In the genomic region with DNA sequence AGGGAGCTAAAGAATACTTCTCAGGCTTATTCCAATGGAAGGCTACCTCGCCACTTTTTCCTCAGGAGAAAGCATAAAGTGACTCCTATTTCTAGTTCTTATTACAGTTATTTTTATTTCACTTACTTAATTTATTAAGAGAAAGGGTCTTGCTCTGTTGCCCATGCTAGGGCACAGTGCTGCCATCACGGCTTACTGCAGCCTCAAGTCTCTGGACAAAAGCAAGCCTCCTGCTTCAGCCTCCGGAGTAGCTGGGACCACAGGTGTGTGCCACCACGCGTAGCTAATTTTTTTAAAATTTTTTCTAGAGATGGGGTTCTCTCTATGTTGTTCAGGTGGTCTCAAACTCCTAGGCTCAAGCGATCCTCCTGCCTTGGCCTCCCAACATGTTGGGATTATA, we compare ENCODE assay signal across 22 cellular contexts. TPM values are rescaled to one million over a fixed set of nuclear protein-coding genes. Genes with fewer than 3 reads are reported as not detected.
DNase-seq lines count a peak whose midpoint lies in the region; ATAC-seq, FAIRE-seq and TF ChIP-seq lines count a peak whose summit lies in the region.
"Had no signal": no experiment of that assay in that cellular context is flagged by ENCODE, and none has a peak within 500 bp of the region (broad histone marks: within the 10 kb centered on the region; RNA-seq: fewer than 3 reads in every experiment).

No MANE protein-coding gene starts in this region.

- no peaks in the 10 kb centered on the region for H3K27me3 Mint-ChIP-seq in activated CD8-positive, alpha-beta T cell treated with anti-CD3 and anti-CD28 coated beads for 36 hours
- H3K27me3 Mint-ChIP-seq in activated CD8-positive, alpha-beta T cell treated with anti-CD3 and anti-CD28 coated beads, Interleukin-2, amount 10 ng/mL, durations not matched to agents 7 days and 5 days (ENCODE audit: low read depth), result no peaks in the 10 kb centered on the region
- H3K27me3 Mint-ChIP-seq: CD4-positive, alpha-beta memory T cell had no signal

- no peak for TF ChIP-seq CTCF in activated CD8-positive, alpha-beta T cell treated with anti-CD3 and anti-CD28 coated beads for 36 hours (IDR thresholded peaks at IDR 0.05)
- TF ChIP-seq CTCF in K562 (IDR thresholded peaks at IDR 0.05 in 2 of 3, conservative IDR thresholded peaks at IDR 0.05 in 1 of 3; ENCODE audit: insufficient read depth in 2 of 3, low read depth in 1 of 3, low read length in 3 of 3), result no peak
- TF ChIP-seq CTCF in RWPE1 (conservative IDR thresholded peaks at IDR 0.05; ENCODE audit: low read depth), result no peak

- H2AFZ ChIP-seq in Karpas-422 (ENCODE audit: low read length) (no peak overlapping the region), K562 (ENCODE audit: low read depth, low read length) (0 out of 2 replicates have a peak overlapping the region, but pooled peaks have one; percentile 30)

- no TSS peak for BruUV-seq in K562 (replicated peaks; lab: Mats Ljungman, UMichigan)

- TF ChIP-seq POLR2A in K562 (conservative IDR thresholded peaks at IDR 0.05), result no peak

- H3K4me2 ChIP-seq in Karpas-422 (ENCODE audit: low read depth, low read length, poor library complexity, severe bottlenecking) (peak overlapping the region; percentile 68), K562 (ENCODE audit: insufficient read depth, low read length) (no peak overlapping the region)

- H3K27ac Mint-ChIP-seq in activated CD8-positive, alpha-beta T cell treated with anti-CD3 and anti-CD28 coated beads for 36 hours, result peak overlapping the region; percentile 89
- no peak overlapping the region for H3K27ac Mint-ChIP-seq in activated CD8-positive, alpha-beta T cell treated with anti-CD3 and anti-CD28 coated beads, Interleukin-2, amount 10 ng/mL, durations not matched to agents 7 days and 5 days

- peaks cover 2% of the 10 kb centered on the region for H3K9me3 Mint-ChIP-seq in activated CD8-positive, alpha-beta T cell treated with anti-CD3 and anti-CD28 coated beads for 36 hours
- peaks cover 3% of the 10 kb centered on the region for H3K9me3 Mint-ChIP-seq in activated CD8-positive, alpha-beta T cell treated with anti-CD3 and anti-CD28 coated beads, Interleukin-2, amount 10 ng/mL, durations not matched to agents 7 days and 5 days (ENCODE audit: insufficient read depth)

- peaks cover 69% of the 10 kb centered on the region for H3K4me1 ChIP-seq in Karpas-422 (ENCODE audit: low read length)
- H3K4me1 ChIP-seq in K562 (replicated peaks in 1 of 2; ENCODE audit: control insufficient read depth in 2 of 2, insufficient read depth in 2 of 2, low read length in 2 of 2), result no peaks in the 10 kb centered on the region
- H3K4me1 ChIP-seq in thymus (ENCODE audit: control insufficient read depth, insufficient read depth, low read length), result peaks cover 44% of the 10 kb centered on the region

- no peaks in the 10 kb centered on the region for H3K9me2 ChIP-seq in Karpas-422 (replicated peaks; ENCODE audit: insufficient read depth, low read length)

- H3K27ac ChIP-seq in Karpas-422 (ENCODE audit: low read length), result peak overlapping the region; percentile 100
- H3K27ac ChIP-seq in K562 (ENCODE audit: extremely low read depth, low read depth, low read length), result no peak overlapping the region
- peak overlapping the region; percentile 46 for H3K27ac ChIP-seq in thymus (ENCODE audit: low read depth)
- H3K27ac ChIP-seq in RWPE1, result no peak overlapping the region
- H3K27ac ChIP-seq: HL-60, SK-N-MC had no signal

- H3K9me3 ChIP-seq in Karpas-422 (ENCODE audit: low read length), result peaks cover 8% of the 10 kb centered on the region
- H3K9me3 ChIP-seq in K562 (replicated peaks; ENCODE audit: control insufficient read depth, insufficient read depth, low read depth, low read length), result peaks cover 4% of the 10 kb centered on the region
- H3K9me3 ChIP-seq in thymus (ENCODE audit: control insufficient read depth), result peaks cover 2% of the 10 kb centered on the region

- 61% methylated on average over 6 of the region's 6 CpGs for WGBS in K562 (ENCODE audit: insufficient coverage, low coverage, missing lambda C conversion rate)
- WGBS in thymus, result 96% methylated on average over 6 of the region's 6 CpGs

- H3K27me3 ChIP-seq in Karpas-422 (ENCODE audit: low read length) (no peaks in the 10 kb centered on the region), K562 (ENCODE audit: control insufficient read depth in 2 of 2, insufficient read depth in 2 of 2, low read length in 2 of 2) (no peaks in the 10 kb centered on the region), thymus (ENCODE audit: control insufficient read depth, insufficient read depth) (no peaks in the 10 kb centered on the region)

- no peak for DNase-seq in activated CD8-positive, alpha-beta T cell treated with anti-CD3 and anti-CD28 coated beads for 36 hours
- no peak for DNase-seq in activated CD8-positive, alpha-beta T cell treated with anti-CD3 and anti-CD28 coated beads, Interleukin-2, amount 10 ng/mL, durations not matched to agents 7 days and 5 days
- DNase-seq in Karpas-422 (peak; percentile 56), K562 (ENCODE audit: extremely low read depth in 1 of 4, low spot score in 3 of 4) (no peak), RWPE1 (ENCODE audit: low spot score) (no peak), putamen (ENCODE audit: low spot score) (no peak), HPDE6-E6E7 (ENCODE audit: extremely low spot score) (no peak)
- DNase-seq: AML-193; Calu3; CD4-positive, alpha-beta memory T cell; IMR-90; NCI-H1092 treated with DMSO at 0.1 percent for 48 hours; NCI-H146; NCI-H2029 treated with DMSO at 0.1 percent for 48 hours; NCI-H2171 treated with DMSO at 0.1 percent for 48 hours; NCI-H446; SHP77 had no signal

- CTCF ChIA-PET in activated CD8-positive, alpha-beta T cell treated with anti-CD3 and anti-CD28 coated beads for 36 hours (lab: Charles Lee), result interaction anchor here (0.7 to 1.4 kb wide), 2 partner anchors 15 to 43 kb away, joined by 3 to 4 read pairs; no protein-coding TSS in a partner anchor
- CTCF ChIA-PET in activated CD8-positive, alpha-beta T cell treated with anti-CD3 and anti-CD28 coated beads, Interleukin-2, amount 10 ng/mL, durations not matched to agents 7 days and 5 days (lab: Charles Lee), result interaction anchor here (1.2 kb wide), 2 partner anchors 9 to 40 kb away, joined by 3 to 4 read pairs; no protein-coding TSS in a partner anchor
- CTCF ChIA-PET in K562 (lab: Yijun Ruan, JAX; ENCODE audit: low intra/inter-chr PET ratio) (no interaction called here), RWPE1 (lab: Yijun Ruan, JAX) (no interaction called here)

- H3K4me3 ChIP-seq in Karpas-422 (ENCODE audit: low read length) (no peak overlapping the region), K562 (no peak overlapping the region), thymus (ENCODE audit: low read length) (no peak overlapping the region)
- H3K4me3 ChIP-seq: SK-N-MC had no signal

- POLR2A ChIA-PET in activated CD8-positive, alpha-beta T cell treated with anti-CD3 and anti-CD28 coated beads for 36 hours (lab: Charles Lee), result interaction anchor here (0.5 to 1.7 kb wide), 5 partner anchors 9 to 103 kb away, joined by 3 to 5 read pairs (median 3); no protein-coding TSS in a partner anchor
- POLR2A ChIA-PET in activated CD8-positive, alpha-beta T cell treated with anti-CD3 and anti-CD28 coated beads, Interleukin-2, amount 10 ng/mL, durations not matched to agents 7 days and 5 days (lab: Charles Lee), result interaction anchor here (1.0 to 1.7 kb wide), 2 partner anchors 8 to 99 kb away, joined by 3 to 5 read pairs; no protein-coding TSS in a partner anchor
- POLR2A ChIA-PET in K562 (lab: Yijun Ruan, JAX), result no interaction called here
- POLR2A ChIA-PET in RWPE1 (lab: Yijun Ruan, JAX; ENCODE audit: low non-redundant PET), result no interaction called here

- in situ Hi-C loops in K562 (cut with MboI), result no loop called here

- H4K20me1 ChIP-seq in Karpas-422 (ENCODE audit: insufficient read depth, low read depth, low read length) (no peaks in the 10 kb centered on the region), K562 (replicated peaks; ENCODE audit: control insufficient read depth, insufficient read depth, low read length) (no peaks in the 10 kb centered on the region)

- H3K79me2 ChIP-seq in Karpas-422 (ENCODE audit: low read length) (no peaks in the 10 kb centered on the region), K562 (ENCODE audit: control insufficient read depth, insufficient read depth, low read length) (no peaks in the 10 kb centered on the region)

- H3K4me1 Mint-ChIP-seq in activated CD8-positive, alpha-beta T cell treated with anti-CD3 and anti-CD28 coated beads for 36 hours (ENCODE audit: low read depth), result peaks cover 63% of the 10 kb centered on the region
- peaks cover 58% of the 10 kb centered on the region for H3K4me1 Mint-ChIP-seq in activated CD8-positive, alpha-beta T cell treated with anti-CD3 and anti-CD28 coated beads, Interleukin-2, amount 10 ng/mL, durations not matched to agents 7 days and 5 days (ENCODE audit: low read depth)

- no peaks in the 10 kb centered on the region for H3K9me1 ChIP-seq in K562 (ENCODE audit: control insufficient read depth, insufficient read depth, low read length)

- H3K4me3 Mint-ChIP-seq in activated CD8-positive, alpha-beta T cell treated with anti-CD3 and anti-CD28 coated beads for 36 hours, result no peak overlapping the region
- no peak overlapping the region for H3K4me3 Mint-ChIP-seq in activated CD8-positive, alpha-beta T cell treated with anti-CD3 and anti-CD28 coated beads, Interleukin-2, amount 10 ng/mL, durations not matched to agents 7 days and 5 days

- intact Hi-C loops in activated CD8-positive, alpha-beta T cell treated with anti-CD3 and anti-CD28 coated beads for 36 hours (cut with micrococcal nuclease), result no loop called here
- intact Hi-C loops in K562 (cut with micrococcal nuclease), result no loop called here

- FAIRE-seq in K562 (lab: Jason Lieb, UNC), result no peak
- FAIRE-seq: GM12891, HTR-8/SVneo had no signal

- peaks cover 12% of the 10 kb centered on the region for H3K36me3 Mint-ChIP-seq in activated CD8-positive, alpha-beta T cell treated with anti-CD3 and anti-CD28 coated beads for 36 hours (ENCODE audit: low read depth)
- peaks cover 6% of the 10 kb centered on the region for H3K36me3 Mint-ChIP-seq in activated CD8-positive, alpha-beta T cell treated with anti-CD3 and anti-CD28 coated beads, Interleukin-2, amount 10 ng/mL, durations not matched to agents 7 days and 5 days (ENCODE audit: low read depth)

- TF ChIP-seq RAD21 in K562 (CRISPR knock-in tag; conservative IDR thresholded peaks at IDR 0.05 in 1 of 2, IDR thresholded peaks at IDR 0.05 in 1 of 2), result no peak

- H3K36me3 ChIP-seq in Karpas-422 (ENCODE audit: insufficient read depth, low read length), result no peaks in the 10 kb centered on the region
- no peaks in the 10 kb centered on the region for H3K36me3 ChIP-seq in K562 (ENCODE audit: control insufficient read depth, insufficient read depth, low read length)
- H3K36me3 ChIP-seq in thymus (ENCODE audit: control insufficient read depth, insufficient read depth), result no peaks in the 10 kb centered on the region

- 0 out of 2 replicates have a peak overlapping the region, but pooled peaks have one; percentile 6 for H3K9ac ChIP-seq in Karpas-422 (ENCODE audit: low read length)
- no peak overlapping the region for H3K9ac ChIP-seq in K562 (ENCODE audit: insufficient read depth in 1 of 2, low read depth in 2 of 2, low read length in 2 of 2)

- no peak for ATAC-seq in activated CD8-positive, alpha-beta T cell treated with anti-CD3 and anti-CD28 coated beads for 36 hours
- ATAC-seq in activated CD8-positive, alpha-beta T cell treated with anti-CD3 and anti-CD28 coated beads, Interleukin-2, amount 10 ng/mL, durations not matched to agents 7 days and 5 days, result no peak
- ATAC-seq in K562, result no peak

- no peak for TF ChIP-seq EP300 in K562 (IDR thresholded peaks at IDR 0.05; ENCODE audit: low read length)

RNA-seq across cellular contexts. Expression of a gene that starts 36.0 kb away (rescaled TPM):
- under 1 TPM; 0.11 to 0.38 TPM for total RNA-seq in activated CD8-positive, alpha-beta T cell treated with anti-CD3 and anti-CD28 coated beads for 36 hours
- total RNA-seq in activated CD8-positive, alpha-beta T cell treated with anti-CD3 and anti-CD28 coated beads, Interleukin-2, amount 10 ng/mL, durations not matched to agents 7 days and 5 days, result under 1 TPM; 0.26 to 0.82 TPM
- total RNA-seq in Karpas-422 (2014; rRNA removed; shearing (Covaris generic); ENCODE audit: low replicate concordance), result 0.15 and 0.25 TPM in 2 replicates
- total RNA-seq in K562 (2011; cell fraction: chromatin; rRNA removed; ENCODE audit: low replicate concordance), result not detected in 2 replicates
- total RNA-seq in K562 (2011; cell fraction: nucleolus; rRNA removed), result not detected in 2 replicates
- total RNA-seq in K562 (2011; cell fraction: nucleoplasm; rRNA removed), result not detected in 2 replicates
- total RNA-seq in K562 (2014; rRNA removed) (not detected in 2 replicates), K562 (2014; rRNA removed; fragmentation: Illumina TruSeq; extraction: Trizol) (not detected in 2 replicates), K562 (2015; rRNA removed; fragmentation: Illumina TruSeq; extraction: Trizol) (not detected in 2 replicates), K562 (2021) (not detected in 2 replicates)
- polyA plus RNA-seq in K562 (2011; rRNA removed) (not detected in 2 replicates), K562 (2014; fragmentation: Illumina TruSeq; extraction: Trizol) (not detected in 2 replicates), K562 (2014; fragmentation: Nextera tagmentation; extraction: Ambion mirVana) (not detected), K562 (2014; rRNA removed) (not detected in 2 replicates), thymus (0.68 TPM)
- not detected in 2 replicates for polyA plus RNA-seq in K562 (2011; cell fraction: cytosol; rRNA removed)
- polyA plus RNA-seq in K562 (2011; cell fraction: nucleus; rRNA removed), result not detected in 2 replicates
- polyA plus RNA-seq in K562 (2012), result not detected in 2 replicates
- not detected in 2 replicates for polyA minus RNA-seq in K562 (2011; rRNA and poly(A)+ RNA removed)
- polyA minus RNA-seq in K562 (2011; cell fraction: cytosol; rRNA and poly(A)+ RNA removed), result 0.55 and 0.76 TPM in 2 replicates
- polyA minus RNA-seq in K562 (2011; cell fraction: nucleus; rRNA and poly(A)+ RNA removed), result not detected in 2 replicates
- total RNA-seq: Calu3; CD4-positive, alpha-beta memory T cell; IMR-90 had no signal
- polyA plus RNA-seq: CD4-positive, alpha-beta memory T cell; IMR-90 had no signal

Comparison
In these comparisons a context has a peak if more than half of its experiments do, and no peak if none do; other contexts are left out.
1. H3K27ac ChIP-seq: peak in Karpas-422 (single experiment) and thymus (single experiment); none in K562 (single experiment) and RWPE1 (single experiment).
2. CTCF ChIA-PET loops: an anchor here in activated CD8-positive, alpha-beta T cell treated with anti-CD3 and anti-CD28 coated beads for 36 hours (0.7 to 1.4 kb wide) and activated CD8-positive, alpha-beta T cell treated with anti-CD3 and anti-CD28 coated beads, Interleukin-2, amount 10 ng/mL, durations not matched to agents 7 days and 5 days (1.2 kb wide); none called in K562 and RWPE1.
3. POLR2A ChIA-PET loops: an anchor here in activated CD8-positive, alpha-beta T cell treated with anti-CD3 and anti-CD28 coated beads for 36 hours (0.5 to 1.7 kb wide) and activated CD8-positive, alpha-beta T cell treated with anti-CD3 and anti-CD28 coated beads, Interleukin-2, amount 10 ng/mL, durations not matched to agents 7 days and 5 days (1.0 to 1.7 kb wide); none called in K562 and RWPE1.